ENCODE assay signal across 15 cellular contexts in genomic region chr1:165883056-165883455, GRCh38. TPM values are rescaled to one million over a fixed set of nuclear protein-coding genes. Genes with fewer than 3 reads are reported as not detected.
A peak's percentile ranks its signal among the peaks of the same experiment; 100 is the strongest.
DNase-seq lines count a peak whose midpoint lies in the region; ATAC-seq, FAIRE-seq and TF ChIP-seq lines count a peak whose summit lies in the region.
"Had no signal": no experiment of that assay in that cellular context is flagged by ENCODE, and none has a peak within 500 bp of the region (broad histone marks: within the 10 kb centered on the region; RNA-seq: fewer than 3 reads in every experiment).

No MANE protein-coding gene starts in this region.

- no peaks in the 10 kb centered on the region for H3F3A ChIP-seq in PC-3 (ENCODE audit: low read length, unreplicated experiment)

- intact Hi-C loops in HepG2 (cut with micrococcal nuclease; ENCODE audit: unreplicated experiment) (no loop called here), right lobe of liver (cut with DNase I) (no loop called here), PC-3 (cut with micrococcal nuclease) (loop anchor here (5.0 kb wide), 1 partner anchor 56 kb away; the partner anchor contains the start of gene UCK2)

- in situ Hi-C loops in HepG2 (cut with HindIII; ENCODE audit: extremely low pct_ligation_motif_present, low pct_unique_long_range_greater_than_20kb), result no loop called here

- H3K4me1 ChIP-seq in HepG2 (ENCODE audit: insufficient read depth, low read length) (peaks cover 83% of the 10 kb centered on the region), right lobe of liver (peaks cover 0 to 49% (median 18%) of the 10 kb centered on the region in 4 donors), PC-3 (ENCODE audit: insufficient read depth, low read length) (peaks cover 28% of the 10 kb centered on the region)
- H3K4me1 ChIP-seq: ascending aorta had no signal

- BruUV-seq in HepG2 (replicated peaks; lab: Mats Ljungman, UMichigan) (no TSS peak), PC-3 (replicated peaks; lab: Mats Ljungman, UMichigan) (no TSS peak)

- TF ChIP-seq EP300 in HepG2 (IDR thresholded peaks at IDR 0.05; ENCODE audit: low read depth in 2 of 2, low read length in 2 of 2), result no peak
- no peak for TF ChIP-seq EP300 in HepG2 (CRISPR knock-in tag; IDR thresholded peaks at IDR 0.05; ENCODE audit: borderline replicate concordance)

- H3K9me3 ChIP-seq in HepG2 (ENCODE audit: low read length) (no peaks in the 10 kb centered on the region), right lobe of liver (no peaks in the 10 kb centered on the region), PC-3 (ENCODE audit: low read length) (no peaks in the 10 kb centered on the region)
- H3K9me3 ChIP-seq: ascending aorta had no signal

- H3K9ac ChIP-seq in HepG2 (ENCODE audit: insufficient read depth, low read depth, low read length) (no peak overlapping the region), PC-3 (ENCODE audit: low read length) (no peak overlapping the region)

- TF ChIP-seq CTCF in HepG2 (CRISPR knock-in tag; IDR thresholded peaks at IDR 0.05) (no peak), right lobe of liver (IDR thresholded peaks at IDR 0.05) (no peak), PC-3 (conservative IDR thresholded peaks at IDR 0.05; ENCODE audit: low read depth, low read length) (no peak)

- POLR2A ChIA-PET in HepG2 (lab: Yijun Ruan, JAX) (interaction anchor here (1.2 to 2.8 kb wide), 4 partner anchors 12 to 54 kb away, joined by 3 to 13 read pairs (median 8); no protein-coding TSS in a partner anchor), PC-3 (lab: Charles Lee; ENCODE audit: unreplicated experiment) (interaction anchor here (0.6 kb wide), 2 partner anchors 114 to 221 kb away, joined by 3 to 4 read pairs; partner anchors contain the start of gene TMCO1)

- TF ChIP-seq RAD21 in HepG2 (CRISPR knock-in tag; IDR thresholded peaks at IDR 0.05), result no peak

- WGBS in HepG2 (ENCODE audit: low lambda C conversion rate), result 90% methylated on average over 5 of the region's 5 CpGs
- WGBS in right lobe of liver (ENCODE audit: insufficient coverage, low coverage, low lambda C conversion rate, missing lambda C conversion rate), result 76% methylated on average over 3 of the region's 5 CpGs

- CTCF ChIA-PET in HepG2 (lab: Yijun Ruan, JAX; ENCODE audit: low intra/inter-chr PET ratio, low total read pairs) (no interaction called here), PC-3 (lab: Charles Lee) (no interaction called here)

- DNase-seq in HepG2 (ENCODE audit: low spot score) (no peak), right lobe of liver (no peak), PC-3 (peak; percentile 79), glomerular visceral epithelial cell (ENCODE audit: extremely low spot score) (peak; percentile 41), GM12892 (ENCODE audit: insufficient read length) (no peak), NCI-H1930 (lab: John Stamatoyannopoulos, UW) (no peak), mucosa of gallbladder (ENCODE audit: low spot score) (no peak)
- DNase-seq: activated gamma-delta T cell treated with Interleukin-2 at 50 U/mL for 16 hours; NCI-H2029; right cardiac atrium; stimulated activated CD4-positive, alpha-beta T cell treated with anti-CD3 and anti-CD28 coated beads, Interleukin-4, amount 100 ng/mL, for 1 hour; WERI-Rb-1 had no signal

- H3K4me2 ChIP-seq in HepG2 (ENCODE audit: low read depth, low read length) (no peak overlapping the region), PC-3 (ENCODE audit: low read length) (no peak overlapping the region)

- peaks cover 87% of the 10 kb centered on the region for H3K79me2 ChIP-seq in HepG2 (ENCODE audit: insufficient read depth, low read length)
- peaks cover 99% of the 10 kb centered on the region for H3K79me2 ChIP-seq in PC-3 (ENCODE audit: low read length)

- no peak for TF ChIP-seq POLR2A in HepG2 (IDR thresholded peaks at IDR 0.05; ENCODE audit: insufficient read depth in 1 of 2, low read depth in 2 of 2, low read length in 2 of 2)
- TF ChIP-seq POLR2A in right lobe of liver (IDR thresholded peaks at IDR 0.05), result no peak
- TF ChIP-seq POLR2A in GM12892 (IDR thresholded peaks at IDR 0.05; ENCODE audit: low read depth, low read length), result no peak

- H3K36me3 ChIP-seq in HepG2 (replicated peaks in 1 of 2; ENCODE audit: control insufficient read depth in 1 of 2, insufficient read depth in 2 of 2, low read length in 2 of 2) (no peaks in the 10 kb centered on the region; a peak in 1 of 5 replicates), right lobe of liver (no peaks in the 10 kb centered on the region), PC-3 (ENCODE audit: low read depth, low read length) (0 out of 2 replicates have a peak, but pooled peaks cover 5% of the 10 kb centered on the region)
- H3K36me3 ChIP-seq: ascending aorta had no signal

- no peaks in the 10 kb centered on the region for H3K9me2 ChIP-seq in PC-3 (replicated peaks; ENCODE audit: low read length)

- ATAC-seq in HepG2 (no peak), right lobe of liver (no peak), PC-3 (peak; percentile 61), GM21619 (IDR thresholded peaks at IDR 0.05; ENCODE audit: unreplicated experiment) (no peak)
- ATAC-seq: right cardiac atrium had no signal

- no peak overlapping the region for H3K4me3 ChIP-seq in HepG2 (replicated peaks in 1 of 3; ENCODE audit: insufficient read depth in 1 of 3, low read depth in 2 of 3, low read length in 3 of 3)
- no peak overlapping the region for H3K4me3 ChIP-seq in right lobe of liver
- no peak overlapping the region for H3K4me3 ChIP-seq in PC-3 (ENCODE audit: low read length)
- H3K4me3 ChIP-seq: ascending aorta, SK-N-MC had no signal

- FAIRE-seq in HepG2 (lab: Jason Lieb, UNC) (no peak), GM12892 (lab: Jason Lieb, UNC) (no peak)

- H3K27ac ChIP-seq in HepG2 (ENCODE audit: extremely low read length, insufficient read depth, low read length) (peak overlapping the region; percentile 25), right lobe of liver (no peak overlapping the region), PC-3 (ENCODE audit: low read length) (no peak overlapping the region)
- H3K27ac ChIP-seq: ascending aorta, SK-N-MC, WERI-Rb-1 had no signal

- H2AFZ ChIP-seq in HepG2 (ENCODE audit: low read length) (no peak overlapping the region), PC-3 (ENCODE audit: low read length) (no peak overlapping the region)

- no peaks in the 10 kb centered on the region; the same call in 1 of the 2 replicates for H4K20me1 ChIP-seq in HepG2 (ENCODE audit: insufficient read depth, low read length)
- H4K20me1 ChIP-seq in PC-3 (ENCODE audit: low read length), result peaks cover 68% of the 10 kb centered on the region

- H3K27me3 ChIP-seq in HepG2 (ENCODE audit: control insufficient read depth in 1 of 2, insufficient read depth in 2 of 2, low read length in 2 of 2) (no peaks in the 10 kb centered on the region), right lobe of liver (no peaks in the 10 kb centered on the region), PC-3 (ENCODE audit: low read length) (no peaks in the 10 kb centered on the region)
- H3K27me3 ChIP-seq: ascending aorta had no signal

TF ChIP-seq in HepG2, 621 proteins besides CTCF, POLR2A, EP300 and RAD21:
- TF ChIP-seq HHEX (CRISPR knock-in tag; IDR thresholded peaks at IDR 0.05), result no peak
- TF ChIP-seq ETS1 (CRISPR knock-in tag; IDR thresholded peaks at IDR 0.05), result no peak
- TF ChIP-seq RFX1 (IDR thresholded peaks at IDR 0.05), result no peak
- no peak for TF ChIP-seq MAFG (CRISPR knock-in tag; IDR thresholded peaks at IDR 0.05)
- no peak for TF ChIP-seq ZNF230 (CRISPR knock-in tag; IDR thresholded peaks at IDR 0.05)
- 0 out of 2 replicates have a peak, but pooled peaks have one; percentile 22 for TF ChIP-seq FOSL2 (CRISPR knock-in tag; IDR thresholded peaks at IDR 0.05)
- no peak for TF ChIP-seq KDM1A (CRISPR knock-in tag; IDR thresholded peaks at IDR 0.05)
- no peak for TF ChIP-seq ZSCAN21 (CRISPR knock-in tag; IDR thresholded peaks at IDR 0.05; ENCODE audit: borderline replicate concordance)

RNA-seq across cellular contexts. Expression of gene UCK2, which starts 55.6 kb away (rescaled TPM):
- 61.2 and 64.3 TPM in 2 replicates for total RNA-seq in HepG2 (2016; rRNA removed; fragmentation: Illumina TruSeq; extraction: Trizol)
- 48.7 and 49.7 TPM in 2 replicates for total RNA-seq in HepG2 (2016; cell fraction: cytosol; rRNA removed; fragmentation: Illumina TruSeq; extraction: Trizol; ENCODE audit: low read depth)
- total RNA-seq in HepG2 (2016; cell fraction: insoluble cytoplasmic fraction; rRNA removed; fragmentation: Illumina TruSeq; extraction: Trizol), result 63.3 and 67.3 TPM in 2 replicates
- 50.4 and 50.6 TPM in 2 replicates for total RNA-seq in HepG2 (2016; cell fraction: membrane; rRNA removed; fragmentation: Illumina TruSeq; extraction: Trizol)
- total RNA-seq in HepG2 (2016; cell fraction: nucleus; rRNA removed; fragmentation: Illumina TruSeq; extraction: Trizol), result 29.2 and 34.0 TPM in 2 replicates
- 67.7 and 78.0 TPM in 2 replicates for polyA plus RNA-seq in HepG2 (2011; rRNA removed)
- polyA plus RNA-seq in HepG2 (2011; cell fraction: cytosol; rRNA removed), result 65.6 and 80.3 TPM in 2 replicates
- 37.2 and 37.9 TPM in 2 replicates for polyA plus RNA-seq in HepG2 (2011; cell fraction: nucleus; rRNA removed)
- 42.1 and 43.5 TPM in 2 replicates for polyA plus RNA-seq in HepG2 (2012)
- polyA plus RNA-seq in HepG2 (2016; cell fraction: cytosol; fragmentation: Illumina TruSeq; extraction: Trizol; ENCODE audit: low read depth), result 37.9 and 42.9 TPM in 2 replicates
- 73.9 and 74.9 TPM in 2 replicates for polyA plus RNA-seq in HepG2 (2016; cell fraction: insoluble cytoplasmic fraction; fragmentation: Illumina TruSeq; extraction: Trizol; ENCODE audit: low read depth)
- 38.1 and 41.9 TPM in 2 replicates for polyA plus RNA-seq in HepG2 (2016; cell fraction: membrane; fragmentation: Illumina TruSeq; extraction: Trizol; ENCODE audit: low read depth)
- 50.4 and 61.3 TPM in 2 replicates for polyA plus RNA-seq in HepG2 (2016; cell fraction: nucleus; fragmentation: Illumina TruSeq; extraction: Trizol; ENCODE audit: insufficient read depth, low read depth)
- polyA minus RNA-seq in HepG2 (2011; rRNA and poly(A)+ RNA removed; ENCODE audit: low replicate concordance), result 72.4 and 233 TPM in 2 replicates
- polyA minus RNA-seq in HepG2 (2011; cell fraction: cytosol; rRNA and poly(A)+ RNA removed), result 37.7 and 47.8 TPM in 2 replicates
- 32.8 and 33.9 TPM in 2 replicates for polyA minus RNA-seq in HepG2 (2011; cell fraction: nucleus; rRNA and poly(A)+ RNA removed)
- total RNA-seq in right lobe of liver, result 10 to 100 TPM in 3 of 6 experiments, 1 to 10 TPM in 3; 8.4 to 22.9 (median 10.4) TPM
- 193 and 209 TPM in 2 replicates for total RNA-seq in PC-3 (2014; rRNA removed)
- polyA plus RNA-seq in GM12892 (2012; ENCODE audit: missing spikeins), result 46.5 TPM
- 27.2 TPM for total RNA-seq in mucosa of gallbladder

Comparison
In these comparisons a context has a peak if more than half of its experiments do, and no peak if none do; other contexts are left out.
1. DNase-seq: peak in PC-3 (single experiment) and glomerular visceral epithelial cell (single experiment); none in HepG2 (single experiment), right lobe of liver (0 of 3), GM12892 (single experiment), NCI-H1930 (0 of 2) and mucosa of gallbladder (single experiment).